In the genomic region with DNA sequence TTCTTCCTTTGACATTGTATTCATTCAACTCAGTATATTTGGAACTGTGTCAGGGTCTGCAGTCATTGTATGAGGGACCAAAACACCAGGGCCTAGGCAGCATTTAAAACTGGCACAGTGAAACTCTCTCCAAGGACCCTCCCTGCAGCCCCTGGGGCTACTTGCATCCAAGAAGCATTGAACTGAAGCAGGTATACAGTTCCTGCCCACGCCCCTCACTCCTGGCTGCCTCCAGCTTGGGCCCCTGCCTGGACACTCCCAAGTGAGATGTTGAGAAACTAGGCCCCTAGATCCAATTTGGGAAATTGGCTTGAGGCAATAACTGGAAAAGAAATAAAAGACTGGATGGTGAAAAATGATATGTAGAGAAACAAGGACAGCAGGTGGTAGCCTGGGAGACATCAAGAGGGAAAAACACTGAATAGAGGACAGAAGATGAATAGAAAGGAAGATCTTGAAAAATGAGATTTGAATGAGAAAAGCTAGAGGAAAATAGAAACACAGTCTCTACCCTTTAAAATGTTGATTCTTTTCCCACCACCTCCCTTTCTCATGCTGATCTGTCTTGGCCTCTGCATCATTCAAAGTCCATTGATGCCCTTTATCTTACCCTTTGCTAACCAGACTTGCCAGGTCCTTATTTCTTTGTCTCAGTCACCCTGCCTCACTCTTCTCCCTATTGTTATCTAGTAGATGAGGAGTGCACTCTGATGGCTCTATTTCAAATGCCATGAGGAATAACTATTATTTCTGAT, we compare ENCODE assay signal across 21 cellular contexts.
"Had no signal": no experiment of that assay in that cellular context is flagged by ENCODE, and none has a peak within 500 bp of the region (broad histone marks: within the 10 kb centered on the region; RNA-seq: fewer than 3 reads in every experiment).

No MANE protein-coding gene starts in this region.

- H3K27ac Mint-ChIP-seq: activated CD4-positive, alpha-beta T cell treated with anti-CD3 and anti-CD28 coated beads for 36 hours; activated naive CD4-positive, alpha-beta T cell treated with anti-CD3 and anti-CD28 coated beads, Interleukin-2, amount 50 U/mL, for 24 hours; naive B cell; stimulated activated effector memory CD8-positive, alpha-beta T cell treated with anti-CD3 and anti-CD28 coated beads, Interleukin-12 subunit alpha, Interleukin-12 subunit beta, amount 100 ng/mL, for 72 hours; T-helper 2 cell treated with Interferon-gamma antibody and Interleukin-4, amounts not matched to agents 5 μg/mL and 100 μg/mL, for 36 hours had no signal

- H3K4me1 Mint-ChIP-seq: activated CD4-positive, alpha-beta T cell treated with anti-CD3 and anti-CD28 coated beads for 36 hours; activated naive CD4-positive, alpha-beta T cell treated with anti-CD3 and anti-CD28 coated beads, Interleukin-2, amount 50 U/mL, for 24 hours; naive B cell; stimulated activated effector memory CD8-positive, alpha-beta T cell treated with anti-CD3 and anti-CD28 coated beads, Interleukin-12 subunit alpha, Interleukin-12 subunit beta, amount 100 ng/mL, for 72 hours had no signal

- H3K4me3 Mint-ChIP-seq: activated CD4-positive, alpha-beta T cell treated with anti-CD3 and anti-CD28 coated beads for 36 hours; activated naive CD4-positive, alpha-beta T cell treated with anti-CD3 and anti-CD28 coated beads, Interleukin-2, amount 50 U/mL, for 24 hours; naive B cell; stimulated activated effector memory CD8-positive, alpha-beta T cell treated with anti-CD3 and anti-CD28 coated beads, Interleukin-12 subunit alpha, Interleukin-12 subunit beta, amount 100 ng/mL, for 72 hours; T-helper 2 cell treated with Interferon-gamma antibody and Interleukin-4, amounts not matched to agents 5 μg/mL and 100 μg/mL, for 36 hours had no signal

- H3K4me3 ChIP-seq: adrenal gland, breast epithelium, esophagus muscularis mucosa, mucosa of descending colon, right lobe of liver, stomach, vagina had no signal

- H3K9me3 Mint-ChIP-seq: activated naive CD4-positive, alpha-beta T cell treated with anti-CD3 and anti-CD28 coated beads, Interleukin-2, amount 50 U/mL, for 24 hours had no signal

- H3K9ac ChIP-seq: parathyroid adenoma had no signal

- H3K36me3 ChIP-seq: adrenal gland, breast epithelium, esophagus muscularis mucosa, neutrophil, right lobe of liver, stomach, vagina had no signal

- H3K9me3 ChIP-seq: adrenal gland, breast epithelium, esophagus muscularis mucosa, neutrophil, right lobe of liver, vagina had no signal

- H3K27me3 Mint-ChIP-seq: activated CD4-positive, alpha-beta T cell treated with anti-CD3 and anti-CD28 coated beads for 36 hours; activated naive CD4-positive, alpha-beta T cell treated with anti-CD3 and anti-CD28 coated beads, Interleukin-2, amount 50 U/mL, for 24 hours; naive B cell had no signal

- DNase-seq: activated CD4-positive, alpha-beta T cell treated with anti-CD3 and anti-CD28 coated beads for 36 hours; activated CD4-positive, alpha-beta T cell treated with anti-CD3 and anti-CD28 coated beads, Interleukin-2, amount 50 U/mL, for 48 hours; activated gamma-delta T cell; adrenal gland; effector CD4-positive, alpha-beta T cell; mesenchymal stem cell; mucosa of descending colon; naive B cell; right lobe of liver; small intestine; stimulated activated CD4-positive, alpha-beta T cell treated with anti-CD3 and anti-CD28 coated beads, Interleukin-4, amount 100 ng/mL, for 1 hour; stomach; trophoblast cell had no signal

- H3K27ac ChIP-seq: adrenal gland, breast epithelium, esophagus muscularis mucosa, neutrophil, parathyroid adenoma, right lobe of liver, stomach, vagina had no signal

- H3K27me3 ChIP-seq: adrenal gland, breast epithelium, esophagus muscularis mucosa, neutrophil, right lobe of liver, stomach, vagina had no signal

- H3K4me1 ChIP-seq: adrenal gland, breast epithelium, esophagus muscularis mucosa, parathyroid adenoma, right lobe of liver, stomach, vagina had no signal

- H3K36me3 Mint-ChIP-seq: activated naive CD4-positive, alpha-beta T cell treated with anti-CD3 and anti-CD28 coated beads, Interleukin-2, amount 50 U/mL, for 24 hours; naive B cell; stimulated activated effector memory CD8-positive, alpha-beta T cell treated with anti-CD3 and anti-CD28 coated beads, Interleukin-12 subunit alpha, Interleukin-12 subunit beta, amount 100 ng/mL, for 72 hours had no signal
